Comparison of ENCODE assay signal across 15 cellular contexts in genomic region chr6:170475118-170475517, GRCh38.
"Had no signal": no experiment of that assay in that cellular context is flagged by ENCODE, and none has a peak within 500 bp of the region (broad histone marks: within the 10 kb centered on the region; RNA-seq: fewer than 3 reads in every experiment).

No MANE protein-coding gene starts in this region.

- H3K4me3 Mint-ChIP-seq: nephron progenitor cell had no signal

- DNase-seq: colonic mucosa; dermis blood vessel endothelial cell; esophagus squamous epithelium; foreskin keratinocyte; kidney; left cardiac atrium; left ventricle myocardium inferior; mesenchymal stem cell; midbrain; nephron progenitor cell; sigmoid colon; stimulated activated CD4-positive, alpha-beta T cell treated with anti-CD3 and anti-CD28 coated beads, Interleukin-2, amount 100 ng/mL, for 24 hours; stimulated activated CD4-positive, alpha-beta T cell treated with anti-CD3 and anti-CD28 coated beads, Interleukin-4, amount 100 ng/mL, for 4 hours; stimulated activated naive CD4-positive, alpha-beta T cell treated with Interleukin-2 at 50 U/mL for 16 hours; trophoblast cell had no signal

- H3K27ac Mint-ChIP-seq: nephron progenitor cell had no signal

- ATAC-seq: foreskin keratinocyte, left cardiac atrium had no signal
